ENCODE assay signal across 19 cellular contexts in the genomic region with DNA sequence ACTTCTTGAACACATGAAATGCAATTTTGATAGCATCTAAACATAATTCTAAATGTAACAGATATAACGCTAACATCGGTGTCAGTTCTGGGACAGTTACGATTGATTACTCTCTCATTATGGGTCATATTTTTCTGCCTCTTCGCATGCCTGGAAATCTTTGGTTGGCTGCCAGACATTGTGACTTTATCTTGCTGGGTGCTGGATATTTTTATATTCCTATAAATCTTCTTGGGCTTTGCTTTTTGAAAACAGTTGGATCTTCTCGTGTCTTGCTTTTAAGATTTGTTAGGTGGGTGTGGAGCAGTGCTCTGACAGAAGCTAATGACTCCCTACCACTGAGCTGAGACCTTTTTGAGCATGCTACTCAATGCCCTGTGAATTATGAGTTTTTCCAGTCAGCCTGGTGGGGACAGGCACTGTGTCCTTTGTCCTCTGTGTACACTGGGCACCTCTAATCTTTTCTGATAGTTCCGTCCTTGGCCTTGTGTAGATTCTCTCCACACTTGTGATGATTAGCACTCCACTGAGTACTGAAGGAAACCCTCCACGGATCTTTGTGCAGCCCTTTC. TPM values are rescaled to one million over a fixed set of nuclear protein-coding genes. Genes with fewer than 3 reads are reported as not detected.
A peak's percentile ranks its signal among the peaks of the same experiment; 100 is the strongest.
DNase-seq lines count a peak whose midpoint lies in the region; ATAC-seq and TF ChIP-seq lines count a peak whose summit lies in the region.
"Had no signal": no experiment of that assay in that cellular context is flagged by ENCODE, and none has a peak within 500 bp of the region (broad histone marks: within the 10 kb centered on the region; RNA-seq: fewer than 3 reads in every experiment).

No MANE protein-coding gene starts in this region.

- POLR2A ChIA-PET in SK-N-SH (lab: Yijun Ruan, JAX): no interaction called here

- H3K27ac Mint-ChIP-seq in mesothelial cell of epicardium: peak overlapping the region; percentile 74
- H3K27ac Mint-ChIP-seq in Calu3 (ENCODE audit: unreplicated experiment): no peak overlapping the region

- no peak for TF ChIP-seq POLR2A in body of pancreas (IDR thresholded peaks at IDR 0.05)
- no peak for TF ChIP-seq POLR2A in thyroid gland (IDR thresholded peaks at IDR 0.05)

- H3K4me1 ChIP-seq in SK-N-SH (ENCODE audit: control insufficient read depth in 1 of 2, insufficient read depth in 2 of 2, low read depth in 1 of 2, low read length in 1 of 2): no peaks in the 10 kb centered on the region
- peaks cover 19% of the 10 kb centered on the region for H3K4me1 ChIP-seq in body of pancreas
- H3K4me1 ChIP-seq in thyroid gland: peaks cover 8% of the 10 kb centered on the region in 2 donors
- H3K4me1 ChIP-seq: BLaER1 treated with 17β-estradiol and CSF1 and Interleukin-3, amounts not matched to agents 10 nM and 100 nM had no signal

- H3K79me2 ChIP-seq in SK-N-SH (ENCODE audit: insufficient read depth): no peaks in the 10 kb centered on the region

- ATAC-seq in SK-N-SH treated with all-trans-retinoic acid at 6 μM for 48 hours: no peak
- ATAC-seq in body of pancreas: peak; percentile 27

- H3K4me1 Mint-ChIP-seq in mesothelial cell of epicardium (peaks cover 35% of the 10 kb centered on the region), Calu3 (ENCODE audit: low read depth, unreplicated experiment) (no peaks in the 10 kb centered on the region)

- H3K27ac ChIP-seq in SK-N-SH (ENCODE audit: low read depth in 2 of 2, low read length in 1 of 2) (no peak overlapping the region), body of pancreas (peak overlapping the region in 2 of 4 donors; percentile 17 to 43), thyroid gland (peak overlapping the region; percentile 43 to 79 (median 57))
- H3K27ac ChIP-seq: 22Rv1; BLaER1 treated with 17β-estradiol and CSF1 and Interleukin-3, amounts not matched to agents 10 nM and 100 nM; RWPE1 had no signal

- H4K20me1 ChIP-seq in SK-N-SH (ENCODE audit: insufficient read depth): no peaks in the 10 kb centered on the region
- H4K20me1 ChIP-seq: BLaER1 treated with 17β-estradiol and CSF1 and Interleukin-3, amounts not matched to agents 10 nM and 100 nM had no signal

- H3K9me3 ChIP-seq in SK-N-SH (no peaks in the 10 kb centered on the region), body of pancreas (no peaks in the 10 kb centered on the region), thyroid gland (no peaks in the 10 kb centered on the region)

- CTCF ChIA-PET in SK-N-SH (lab: Yijun Ruan, JAX) (no interaction called here), Calu3 (lab: Charles Lee) (no interaction called here)

- no peaks in the 10 kb centered on the region for H3F3A ChIP-seq in SK-N-SH (replicated peaks; ENCODE audit: insufficient read depth)

- BruUV-seq in Calu3 (replicated peaks; lab: Mats Ljungman, UMichigan): no TSS peak

- no peak overlapping the region for H3K4me2 ChIP-seq in SK-N-SH
- H3K4me2 ChIP-seq: BLaER1 treated with 17β-estradiol and CSF1 and Interleukin-3, amounts not matched to agents 10 nM and 100 nM had no signal

- no peak overlapping the region for H3K4me3 ChIP-seq in SK-N-SH (ENCODE audit: low read depth in 2 of 2, low read length in 1 of 2)
- H3K4me3 ChIP-seq in body of pancreas: no peak overlapping the region
- H3K4me3 ChIP-seq in thyroid gland (replicated peaks in 1 of 3): no peak overlapping the region
- H3K4me3 ChIP-seq: BLaER1 treated with 17β-estradiol and CSF1 and Interleukin-3, amounts not matched to agents 10 nM and 100 nM had no signal

- H3K9ac ChIP-seq in SK-N-SH: no peak overlapping the region
- H3K9ac ChIP-seq: BLaER1 treated with 17β-estradiol and CSF1 and Interleukin-3, amounts not matched to agents 10 nM and 100 nM had no signal

- H3K27me3 Mint-ChIP-seq in mesothelial cell of epicardium (ENCODE audit: low read depth) (peaks cover 4% of the 10 kb centered on the region), Calu3 (ENCODE audit: unreplicated experiment) (no peaks in the 10 kb centered on the region)

- no peak for TF ChIP-seq EP300 in SK-N-SH (IDR thresholded peaks at IDR 0.05; ENCODE audit: borderline replicate concordance in 1 of 2, low read depth in 1 of 2, low read length in 1 of 2)

- H3K36me3 Mint-ChIP-seq in mesothelial cell of epicardium (peaks cover 4% of the 10 kb centered on the region), Calu3 (ENCODE audit: insufficient read depth, unreplicated experiment) (no peaks in the 10 kb centered on the region)

- H3K9me3 Mint-ChIP-seq in mesothelial cell of epicardium (peaks cover 4% of the 10 kb centered on the region), Calu3 (ENCODE audit: low read depth, unreplicated experiment) (no peaks in the 10 kb centered on the region)

- DNase-seq in SK-N-SH (no peak), body of pancreas (peak in 1 of 4 donors; percentile 20), mesothelial cell of epicardium (ENCODE audit: low spot score in 2 of 2, unreplicated experiment in 2 of 2) (no peak), thyroid gland (peak in 1 of 2 donors; percentile 9), NCI-H526 treated with DMSO at 0.1 percent for 48 hours (lab: John Stamatoyannopoulos, UW) (no peak), T-helper 2 cell (no peak), Calu3 (no peak)
- DNase-seq: EL; H7; NCI-H1436 treated with DMSO at 0.1 percent for 48 hours; NCI-H2081; NCI-H2227 treated with DMSO at 0.1 percent for 48 hours; NCI-H526; NK-92 treated with Interleukin-12 subunit alpha and Interleukin-12 subunit beta, amount 100 ng/mL, for 24 hours; OCI-M1 had no signal

- H3K27me3 ChIP-seq in SK-N-SH (ENCODE audit: insufficient read depth): no peaks in the 10 kb centered on the region
- H3K27me3 ChIP-seq in body of pancreas: no peaks in the 10 kb centered on the region
- no peaks in the 10 kb centered on the region for H3K27me3 ChIP-seq in thyroid gland
- H3K27me3 ChIP-seq: BLaER1 treated with 17β-estradiol and CSF1 and Interleukin-3, amounts not matched to agents 10 nM and 100 nM had no signal

- no peaks in the 10 kb centered on the region for H3K36me3 ChIP-seq in SK-N-SH (replicated peaks in 1 of 2; ENCODE audit: control insufficient read depth in 1 of 2, insufficient read depth in 2 of 2, low read length in 1 of 2)
- no peaks in the 10 kb centered on the region for H3K36me3 ChIP-seq in body of pancreas (replicated peaks in 1 of 2; ENCODE audit: insufficient read depth in 1 of 2, low read depth in 2 of 2)
- H3K36me3 ChIP-seq in thyroid gland: no peaks in the 10 kb centered on the region
- H3K36me3 ChIP-seq: BLaER1 treated with 17β-estradiol and CSF1 and Interleukin-3, amounts not matched to agents 10 nM and 100 nM had no signal

- no peak for TF ChIP-seq CTCF in SK-N-SH (IDR thresholded peaks at IDR 0.05)
- no peak for TF ChIP-seq CTCF in body of pancreas (IDR thresholded peaks at IDR 0.05)
- TF ChIP-seq CTCF in mesothelial cell of epicardium (IDR thresholded peaks at IDR 0.05; ENCODE audit: unreplicated experiment): no peak
- TF ChIP-seq CTCF in thyroid gland (IDR thresholded peaks at IDR 0.05): no peak
- no peak for TF ChIP-seq CTCF in Calu3 (IDR thresholded peaks at IDR 0.05; ENCODE audit: unreplicated experiment)

- H2AFZ ChIP-seq in SK-N-SH (ENCODE audit: low read depth): no peak overlapping the region

- H3K9me2 ChIP-seq in SK-N-SH: no peaks in the 10 kb centered on the region

- H3K4me3 Mint-ChIP-seq in mesothelial cell of epicardium (no peak overlapping the region), Calu3 (ENCODE audit: low read depth, unreplicated experiment) (no peak overlapping the region)

- intact Hi-C loops in body of pancreas (cut with DNase I): no loop called here
- intact Hi-C loops in thyroid gland (cut with DNase I): no loop called here
- intact Hi-C loops in Calu3 (cut with micrococcal nuclease; ENCODE audit: unreplicated experiment): no loop called here

- 29% methylated on average over 7 of the region's 7 CpGs for WGBS in SK-N-SH (ENCODE audit: low lambda C conversion rate)
- 10 to 15% methylated on average over 7 of the region's 7 CpGs for WGBS in body of pancreas, 2 donors
- WGBS in thyroid gland, 2 donors: 54 to 57% methylated on average over 7 of the region's 7 CpGs

- no peak for TF ChIP-seq RAD21 in SK-N-SH (IDR thresholded peaks at IDR 0.05; ENCODE audit: low read length)

TF ChIP-seq in SK-N-SH treated with all-trans-retinoic acid at 6 μM for 48 hours, 23 proteins besides CTCF, POLR2A, EP300 and RAD21 (continues in another document):
- TF ChIP-seq ISL1 (CRISPR knock-in tag; IDR thresholded peaks at IDR 0.05): peak; percentile 60
- no peak for TF ChIP-seq OSR1 (CRISPR knock-in tag; IDR thresholded peaks at IDR 0.05)
- TF ChIP-seq CSRNP3 (CRISPR knock-in tag; IDR thresholded peaks at IDR 0.05): no peak

TF ChIP-seq in SK-N-SH, 30 proteins besides CTCF, POLR2A, EP300 and RAD21 (continues in another document):
- no peak for TF ChIP-seq SMC3 (IDR thresholded peaks at IDR 0.05; ENCODE audit: low read depth, low read length)
- TF ChIP-seq CHD2 (IDR thresholded peaks at IDR 0.05; ENCODE audit: low read length, partially characterized antibody): no peak
- no peak for TF ChIP-seq SIN3A (IDR thresholded peaks at IDR 0.05; ENCODE audit: borderline replicate concordance, low read depth, low read length)
- TF ChIP-seq IRF3 (IDR thresholded peaks at IDR 0.05; ENCODE audit: low read depth, low read length): no peak
- no peak for TF ChIP-seq TCF12 (IDR thresholded peaks at IDR 0.05)
- TF ChIP-seq MAX (IDR thresholded peaks at IDR 0.05; ENCODE audit: low read depth): no peak

RNA-seq across cellular contexts. Expression of gene EDARADD, which starts 28.0 kb away (rescaled TPM):
- not detected in 2 replicates for polyA plus RNA-seq in SK-N-SH (2012; rRNA removed)
- 0.01 TPM in 1 of 2 replicates, not detected in the other for polyA plus RNA-seq in SK-N-SH (2012; cell fraction: cytosol; rRNA removed)
- polyA plus RNA-seq in SK-N-SH (2012; cell fraction: nucleus; rRNA removed): 0.04 TPM in 1 of 2 replicates, not detected in the other
- total RNA-seq in body of pancreas: 1 to 10 TPM; 2.9 to 8.9 TPM
- total RNA-seq in mesothelial cell of epicardium: 16.6 to 18.1 TPM (median 17.0 TPM) in 3 replicates
- total RNA-seq in thyroid gland: 10 to 100 TPM in 1 of 4 donors, 1 to 10 TPM in 3; 8.4 to 11.8 (median 8.8) TPM
- 0.19 TPM in 1 of 2 replicates, not detected in the other for total RNA-seq in Calu3 (2022)

Comparison
In these comparisons a context has a peak if more than half of its experiments do, and no peak if none do; other contexts are left out.
1. H3K27ac ChIP-seq: peak in thyroid gland (3 of 3); none in SK-N-SH (0 of 2).